28 cellular contexts compared by ENCODE assay signal in the genomic region with DNA sequence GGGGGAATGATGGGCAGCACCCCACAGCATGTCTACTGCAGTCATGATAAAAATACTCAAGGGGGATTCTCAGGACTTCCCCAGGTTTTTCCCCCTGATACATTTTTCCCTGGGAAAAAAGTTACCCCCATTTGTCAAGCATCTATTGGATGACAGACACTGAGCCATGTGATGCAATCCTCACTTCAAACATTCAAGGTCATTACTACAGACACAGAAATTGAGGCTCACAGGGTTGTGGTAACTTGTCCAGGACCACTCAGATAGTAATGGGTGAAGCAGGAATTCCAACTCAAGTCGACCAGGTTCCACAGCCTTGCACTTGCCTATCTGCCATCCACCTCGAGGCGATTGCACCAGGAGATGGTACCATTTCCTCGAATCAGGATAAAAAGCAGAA. TPM values are rescaled to one million over a fixed set of nuclear protein-coding genes. Genes with fewer than 3 reads are reported as not detected.
"Had no signal": no experiment of that assay in that cellular context is flagged by ENCODE, and none has a peak within 500 bp of the region (broad histone marks: within the 10 kb centered on the region; RNA-seq: fewer than 3 reads in every experiment).

No MANE protein-coding gene starts in this region.

- H2AFZ ChIP-seq: neural progenitor cell, parathyroid adenoma had no signal

- H3K79me2 ChIP-seq: parathyroid adenoma had no signal

- ATAC-seq: heart right ventricle; left colon; lower lobe of right lung; mucosa of descending colon; natural killer cell treated with Interleukin-12 subunit alpha and Interleukin-12 subunit beta and Interleukin-15 and Interleukin-18, amount 100 ng/mL, for 72 hours; stimulated activated effector memory CD8-positive, alpha-beta T cell treated with anti-CD3 and anti-CD28 coated beads, Interleukin-12 subunit alpha, Interleukin-12 subunit beta, amount 100 ng/mL, for 72 hours had no signal

- DNase-seq: dermis blood vessel endothelial cell; effector memory CD4-positive, alpha-beta T cell; erythroblast; esophagus squamous epithelium; foreskin melanocyte; glutamatergic neuron; heart right ventricle; hippocampal formation; kidney glomerular epithelial cell; left colon; left ventricle myocardium inferior; lower lobe of right lung; mucosa of descending colon; naive B cell; sigmoid colon; stimulated activated CD4-positive, alpha-beta T cell treated with anti-CD3 and anti-CD28 coated beads, Interleukin-2, amount 100 ng/mL, for 24 hours; stimulated activated CD4-positive, alpha-beta T cell treated with anti-CD3 and anti-CD28 coated beads, Interleukin-4, amount 100 ng/mL, for 24 hours; stimulated activated naive CD4-positive, alpha-beta T cell treated with Interleukin-2 at 50 U/mL for 16 hours; stomach; thyroid gland had no signal

- H3K27ac ChIP-seq: esophagus squamous epithelium, heart right ventricle, left ventricle myocardium inferior, lower lobe of right lung, neural progenitor cell, parathyroid adenoma, right atrium auricular region, stomach, thyroid gland had no signal

- H3K9ac ChIP-seq: neural progenitor cell, parathyroid adenoma had no signal

- H3K27me3 ChIP-seq: esophagus squamous epithelium, heart right ventricle, neural progenitor cell, right atrium auricular region, sigmoid colon, stomach, thyroid gland had no signal

- H3K36me3 ChIP-seq: esophagus squamous epithelium, heart right ventricle, left ventricle myocardium inferior, lower lobe of right lung, neural progenitor cell, right atrium auricular region, sigmoid colon, stomach, thyroid gland had no signal

- FAIRE-seq: endothelial cell of umbilical vein, islet of Langerhans had no signal

- H3K4me3 ChIP-seq: coronary artery, esophagus squamous epithelium, heart right ventricle, left ventricle myocardium inferior, lower lobe of right lung, mucosa of descending colon, neural progenitor cell, right atrium auricular region, sigmoid colon, stomach, thyroid gland had no signal

- H3K4me1 ChIP-seq: neural progenitor cell had no signal

- H3K4me2 ChIP-seq: neural progenitor cell had no signal

- H3K9me3 ChIP-seq: lower lobe of right lung, sigmoid colon, thyroid gland had no signal

RNA-seq across cellular contexts. Expression of gene PPP1R3C, which starts 31.7 kb away (rescaled TPM):
- total RNA-seq: natural killer cell treated with Interleukin-12 subunit alpha and Interleukin-12 subunit beta and Interleukin-15 and Interleukin-18, amount 100 ng/mL, for 72 hours had no signal
